Comparison of ENCODE assay signal across 8 cellular contexts in the genomic region with DNA sequence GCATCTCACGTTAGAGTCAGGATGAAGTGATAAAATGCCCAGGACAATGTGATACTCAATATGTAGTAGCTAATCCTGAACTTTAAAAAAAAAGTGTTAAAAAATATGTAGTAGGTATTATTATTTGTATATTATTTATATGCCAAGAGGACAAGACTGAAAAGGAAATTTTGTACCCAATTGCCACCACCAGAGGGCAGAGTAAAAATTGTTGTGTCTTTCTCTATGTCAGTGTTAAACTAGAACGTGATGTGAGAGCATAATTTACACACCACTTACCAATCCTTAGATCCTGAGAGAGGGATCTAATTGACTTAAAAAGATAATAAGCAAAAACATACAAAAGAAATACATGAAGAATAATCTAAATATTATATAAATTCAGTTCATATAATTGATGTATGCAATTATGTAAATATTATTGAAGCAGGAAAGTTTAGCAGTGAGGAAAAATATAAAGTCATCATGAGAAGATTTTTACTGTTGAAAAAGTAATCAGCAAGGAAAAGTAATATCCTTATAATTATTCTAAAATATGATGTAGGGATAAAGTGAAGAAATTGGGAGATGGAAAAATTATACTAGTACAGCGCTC.
A peak's percentile ranks its signal among the peaks of the same experiment; 100 is the strongest.
DNase-seq lines count a peak whose midpoint lies in the region; ATAC-seq, FAIRE-seq and TF ChIP-seq lines count a peak whose summit lies in the region.

No MANE protein-coding gene starts in this region.

- H3F3A ChIP-seq in MM.1S (ENCODE audit: insufficient read depth, low read length), result no peaks in the 10 kb centered on the region

- H3K36me3 ChIP-seq in MM.1S (replicated peaks; ENCODE audit: insufficient read depth, low read length) (no peaks in the 10 kb centered on the region), keratinocyte (ENCODE audit: control insufficient read depth in 2 of 2, extremely low read depth in 1 of 2, insufficient read depth in 2 of 2, low read length in 2 of 2) (no peaks in the 10 kb centered on the region), vagina (no peaks in the 10 kb centered on the region)

- no peaks in the 10 kb centered on the region for H4K20me1 ChIP-seq in MM.1S (ENCODE audit: insufficient read depth, low read length)
- no peaks in the 10 kb centered on the region for H4K20me1 ChIP-seq in keratinocyte (ENCODE audit: control insufficient read depth, extremely low read depth, insufficient read depth, low read length)

- H3K79me2 ChIP-seq in MM.1S (ENCODE audit: low read length) (no peaks in the 10 kb centered on the region), keratinocyte (ENCODE audit: control insufficient read depth, insufficient read depth, low read length) (no peaks in the 10 kb centered on the region)

- H3K4me2 ChIP-seq in MM.1S (ENCODE audit: low read depth, low read length) (no peak overlapping the region), keratinocyte (ENCODE audit: control insufficient read depth, extremely low read depth, insufficient read depth, low read depth, low read length) (no peak overlapping the region)

- peak; percentile 55 for ATAC-seq in GM19025 (IDR thresholded peaks at IDR 0.05; ENCODE audit: low read depth, unreplicated experiment)

- H3K4me1 ChIP-seq in MM.1S (ENCODE audit: low read length), result no peaks in the 10 kb centered on the region
- H3K4me1 ChIP-seq in keratinocyte (ENCODE audit: control insufficient read depth, extremely low read depth, insufficient read depth, low read length), result peaks cover 4% of the 10 kb centered on the region
- H3K4me1 ChIP-seq in vagina, result no peaks in the 10 kb centered on the region

- H3K27me3 ChIP-seq in MM.1S (replicated peaks; ENCODE audit: insufficient read depth, low read length) (no peaks in the 10 kb centered on the region), keratinocyte (ENCODE audit: control insufficient read depth, extremely low read depth, insufficient read depth, low read length) (no peaks in the 10 kb centered on the region), vagina (no peaks in the 10 kb centered on the region)

- no peak overlapping the region for H3K9ac ChIP-seq in MM.1S (ENCODE audit: low read length)
- no peak overlapping the region for H3K9ac ChIP-seq in keratinocyte (ENCODE audit: control insufficient read depth, extremely low read depth, insufficient read depth, low read length)

- H3K4me3 ChIP-seq in MM.1S (ENCODE audit: low read length) (no peak overlapping the region), keratinocyte (ENCODE audit: control insufficient read depth in 2 of 3, extremely low read depth in 1 of 3, insufficient read depth in 2 of 3, low read depth in 1 of 3, low read length in 3 of 3) (no peak overlapping the region), vagina (no peak overlapping the region)

- no peaks in the 10 kb centered on the region for H3K9me2 ChIP-seq in MM.1S (replicated peaks; ENCODE audit: insufficient read depth, low read length)

- H2AFZ ChIP-seq in MM.1S (ENCODE audit: low read length) (no peak overlapping the region), keratinocyte (ENCODE audit: control insufficient read depth, low read length) (no peak overlapping the region)

- peak; percentile 5 for FAIRE-seq in keratinocyte (lab: Jason Lieb, UNC)

- intact Hi-C loops in vagina (cut with DNase I), result no loop called here

- TF ChIP-seq CTCF in MM.1S (IDR thresholded peaks at IDR 0.05; ENCODE audit: low read length) (peak; percentile 45), keratinocyte (optimal IDR thresholded peaks at IDR 0.05 in 1 of 3, IDR thresholded peaks at IDR 0.05 in 1 of 3, conservative IDR thresholded peaks at IDR 0.05 in 1 of 3; ENCODE audit: extremely low read depth in 1 of 3, insufficient read depth in 2 of 3, low read length in 3 of 3) (peak in 2 of 3 experiments; percentile 40 to 51), vagina (IDR thresholded peaks at IDR 0.05) (peak in 2 of 3 experiments; percentile 26 to 43)

- dilution Hi-C loops in keratinocyte (cut with MboI; ENCODE audit: extremely low pct_ligation_motif_present, low sequenced_read_pairs), result no loop called here

- DNase-seq in NCI-H2171 treated with DMSO at 0.1 percent for 48 hours (lab: John Stamatoyannopoulos, UW) (peak; percentile 12), NCI-H2171 (lab: John Stamatoyannopoulos, UW) (no peak), MM.1S (peak; percentile 56), amniotic epithelial cell (ENCODE audit: low read depth) (peak; percentile 34), keratinocyte (ENCODE audit: low read depth, low spot score) (no peak), vagina (ENCODE audit: extremely low spot score in 2 of 2) (no peak), epidermal melanocyte (ENCODE audit: insufficient read length, low spot score) (no peak)

- no peaks in the 10 kb centered on the region for H3K9me1 ChIP-seq in keratinocyte (ENCODE audit: control insufficient read depth, extremely low read depth, insufficient read depth, low read length)

- no peak for TF ChIP-seq POLR2A in vagina (IDR thresholded peaks at IDR 0.05)

- H3K27ac ChIP-seq in MM.1S (ENCODE audit: low read length) (no peak overlapping the region), keratinocyte (ENCODE audit: control insufficient read depth, insufficient read depth, low read length) (no peak overlapping the region), vagina (no peak overlapping the region)

- H3K9me3 ChIP-seq in MM.1S (replicated peaks; ENCODE audit: insufficient read depth, low read length) (no peaks in the 10 kb centered on the region), keratinocyte (ENCODE audit: control insufficient read depth, low read depth, low read length) (no peaks in the 10 kb centered on the region), vagina (no peaks in the 10 kb centered on the region)

Comparison
In these comparisons a context has a peak if more than half of its experiments do, and no peak if none do; other contexts are left out.
1. DNase-seq: peak in NCI-H2171 treated with DMSO at 0.1 percent for 48 hours (single experiment), MM.1S (single experiment) and amniotic epithelial cell (single experiment); none in NCI-H2171 (single experiment), keratinocyte (single experiment), vagina (0 of 2) and epidermal melanocyte (single experiment).
2. Peak in every context shown above with its lines, with median percentiles within 50 percentile points of each other: CTCF ChIP-seq.